In the genomic region with DNA sequence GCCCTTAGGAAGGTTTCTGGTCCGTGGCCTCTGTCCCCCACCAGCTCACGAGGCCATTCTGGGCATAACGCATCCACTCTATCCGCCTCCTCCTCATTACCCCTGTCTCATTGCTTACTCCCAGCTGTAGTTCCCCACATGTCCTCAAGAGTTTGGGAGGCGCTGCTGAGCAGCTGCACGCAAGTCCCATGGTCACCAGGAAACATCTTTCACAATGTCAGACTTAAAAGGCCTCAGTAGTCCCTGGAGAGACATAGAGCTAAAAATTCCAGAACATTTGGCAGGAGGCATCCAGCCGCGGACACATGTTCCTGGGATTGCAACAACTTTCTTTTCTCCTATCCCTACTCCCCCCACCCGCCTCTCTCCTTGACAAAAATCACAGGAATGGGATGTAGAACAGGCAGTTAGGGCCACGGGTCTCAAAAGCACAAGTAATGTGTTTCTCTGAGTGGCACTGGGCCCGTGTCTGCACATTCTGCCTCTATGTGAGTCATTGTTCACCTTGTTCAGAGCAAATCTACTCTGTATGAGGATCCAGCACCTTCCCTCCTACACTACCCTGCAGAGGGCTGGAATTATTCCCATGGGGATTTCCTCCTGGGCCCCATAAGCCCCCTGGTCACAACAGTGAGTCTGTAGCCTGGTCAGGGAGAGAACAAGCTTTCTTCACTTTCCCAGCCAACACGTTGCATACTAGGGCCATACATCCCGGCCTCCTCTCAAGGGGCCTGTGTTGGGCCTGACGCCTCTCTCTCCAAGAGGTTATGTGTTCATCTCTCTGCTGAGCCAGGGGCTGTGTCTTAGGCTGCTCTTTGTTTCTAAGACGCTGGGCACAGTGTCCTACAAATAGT, we compare ENCODE assay signal across 8 cellular contexts. TPM values are rescaled to one million over a fixed set of nuclear protein-coding genes. Genes with fewer than 3 reads are reported as not detected.
DNase-seq lines count a peak whose midpoint lies in the region; ATAC-seq and TF ChIP-seq lines count a peak whose summit lies in the region.

No MANE protein-coding gene starts in this region.

- peaks cover 59 to 94% (median 91%) of the 10 kb centered on the region in 4 donors for H3K4me1 Mint-ChIP-seq in naive thymus-derived CD8-positive, alpha-beta T cell

- intact Hi-C loops in esophagus muscularis mucosa (cut with DNase I): no loop called here

- no peaks in the 10 kb centered on the region for H3K9me3 Mint-ChIP-seq in naive thymus-derived CD8-positive, alpha-beta T cell

- no peaks in the 10 kb centered on the region for H3K27me3 ChIP-seq in esophagus muscularis mucosa
- H3K27me3 ChIP-seq in thymus (ENCODE audit: control insufficient read depth, insufficient read depth): no peaks in the 10 kb centered on the region

- no peak for TF ChIP-seq POLR2A in esophagus muscularis mucosa (IDR thresholded peaks at IDR 0.05; ENCODE audit: low read depth)

- H3K4me3 ChIP-seq in esophagus muscularis mucosa (peak overlapping the region in 3 of 4 donors; percentile 8 to 36 (median 34)), thymus (ENCODE audit: low read length) (peak overlapping the region; percentile 15)

- H3K27ac ChIP-seq in esophagus muscularis mucosa (replicated peaks in 1 of 4) (peak overlapping the region; percentile 90 to 95 (median 92)), thymus (ENCODE audit: low read depth) (peak overlapping the region; percentile 26)

- H3K4me1 ChIP-seq in esophagus muscularis mucosa: peaks cover 83 to 96% (median 86%) of the 10 kb centered on the region in 4 donors
- H3K4me1 ChIP-seq in thymus (ENCODE audit: control insufficient read depth, insufficient read depth, low read length): peaks cover 45% of the 10 kb centered on the region

- H3K36me3 ChIP-seq in esophagus muscularis mucosa (peaks cover 10 to 58% (median 33%) of the 10 kb centered on the region in 4 donors), thymus (ENCODE audit: control insufficient read depth, insufficient read depth) (peaks cover 71% of the 10 kb centered on the region)

- peak overlapping the region; percentile 87 to 100 (median 95) for H3K27ac Mint-ChIP-seq in naive thymus-derived CD8-positive, alpha-beta T cell

- peaks cover 5 to 91% (median 55%) of the 10 kb centered on the region in 3 donors for H3K36me3 Mint-ChIP-seq in naive thymus-derived CD8-positive, alpha-beta T cell

- H3K9me3 ChIP-seq in esophagus muscularis mucosa (no peaks in the 10 kb centered on the region), thymus (ENCODE audit: control insufficient read depth) (no peaks in the 10 kb centered on the region)

- TF ChIP-seq EP300 in esophagus muscularis mucosa (IDR thresholded peaks at IDR 0.05): no peak

- WGBS in esophagus muscularis mucosa: 50% methylated on average over 15 of the region's 15 CpGs
- 87% methylated on average over 15 of the region's 15 CpGs for WGBS in thymus

- TF ChIP-seq CTCF in esophagus muscularis mucosa (IDR thresholded peaks at IDR 0.05): peak; percentile 83 to 97 (median 87)

- H3K4me3 Mint-ChIP-seq in naive thymus-derived CD8-positive, alpha-beta T cell: peak overlapping the region; percentile 84 to 99 (median 95)

- H3K27me3 Mint-ChIP-seq in naive thymus-derived CD8-positive, alpha-beta T cell: no peaks in the 10 kb centered on the region

- ATAC-seq in naive thymus-derived CD8-positive, alpha-beta T cell: peak; percentile 55 to 79
- ATAC-seq in HG03521 (IDR thresholded peaks at IDR 0.05; ENCODE audit: unreplicated experiment): no peak

- peak; percentile 37 for DNase-seq in NCI-H2196 (lab: John Stamatoyannopoulos, UW; ENCODE audit: unreplicated experiment)
- DNase-seq in NCI-H2196 treated with DMSO at 0.1 percent for 48 hours (lab: John Stamatoyannopoulos, UW; ENCODE audit: unreplicated experiment): no peak
- DNase-seq in NCI-H2171 treated with DMSO at 0.1 percent for 48 hours (lab: John Stamatoyannopoulos, UW): peak; percentile 26
- peak; percentile 52 for DNase-seq in activated T-cell treated with anti-CD3 and anti-CD28 coated beads for 1 hour (ENCODE audit: low read depth)
- DNase-seq in esophagus muscularis mucosa (ENCODE audit: extremely low spot score): no peak
- DNase-seq in naive thymus-derived CD8-positive, alpha-beta T cell: peak; percentile 57 to 87 (median 78)

- POLR2A ChIA-PET in naive thymus-derived CD8-positive, alpha-beta T cell (lab: Charles Lee): interaction anchor here (0.6 to 15.8 kb wide), 19 partner anchors 10 to 1094 kb away, joined by 3 to 697 read pairs (median 6); partner anchors contain the start of genes LBH and LCLAT1

RNA-seq across cellular contexts. Expression of gene LBH, which starts 8.2 kb away (rescaled TPM):
- total RNA-seq in esophagus muscularis mucosa: 1,000 to 10,000 TPM in 1 of 4 donors, 100 to 1,000 TPM in 3; 120 to 1,007 (median 283) TPM
- total RNA-seq in naive thymus-derived CD8-positive, alpha-beta T cell: 100 to 1,000 TPM; 537 to 573 TPM
- 100 to 1,000 TPM; 243 to 356 (median 307) TPM for polyA plus RNA-seq in naive thymus-derived CD8-positive, alpha-beta T cell
- polyA plus RNA-seq in thymus: 88.9 TPM

Comparison
In these comparisons a context has a peak if more than half of its experiments do, and no peak if none do; other contexts are left out.
1. DNase-seq: peak in NCI-H2196 (single experiment), NCI-H2171 treated with DMSO at 0.1 percent for 48 hours (single experiment), activated T-cell treated with anti-CD3 and anti-CD28 coated beads for 1 hour (single experiment) and naive thymus-derived CD8-positive, alpha-beta T cell (10 of 10); none in NCI-H2196 treated with DMSO at 0.1 percent for 48 hours (single experiment) and esophagus muscularis mucosa (single experiment).